19 cellular contexts compared by ENCODE assay signal in the genomic region with DNA sequence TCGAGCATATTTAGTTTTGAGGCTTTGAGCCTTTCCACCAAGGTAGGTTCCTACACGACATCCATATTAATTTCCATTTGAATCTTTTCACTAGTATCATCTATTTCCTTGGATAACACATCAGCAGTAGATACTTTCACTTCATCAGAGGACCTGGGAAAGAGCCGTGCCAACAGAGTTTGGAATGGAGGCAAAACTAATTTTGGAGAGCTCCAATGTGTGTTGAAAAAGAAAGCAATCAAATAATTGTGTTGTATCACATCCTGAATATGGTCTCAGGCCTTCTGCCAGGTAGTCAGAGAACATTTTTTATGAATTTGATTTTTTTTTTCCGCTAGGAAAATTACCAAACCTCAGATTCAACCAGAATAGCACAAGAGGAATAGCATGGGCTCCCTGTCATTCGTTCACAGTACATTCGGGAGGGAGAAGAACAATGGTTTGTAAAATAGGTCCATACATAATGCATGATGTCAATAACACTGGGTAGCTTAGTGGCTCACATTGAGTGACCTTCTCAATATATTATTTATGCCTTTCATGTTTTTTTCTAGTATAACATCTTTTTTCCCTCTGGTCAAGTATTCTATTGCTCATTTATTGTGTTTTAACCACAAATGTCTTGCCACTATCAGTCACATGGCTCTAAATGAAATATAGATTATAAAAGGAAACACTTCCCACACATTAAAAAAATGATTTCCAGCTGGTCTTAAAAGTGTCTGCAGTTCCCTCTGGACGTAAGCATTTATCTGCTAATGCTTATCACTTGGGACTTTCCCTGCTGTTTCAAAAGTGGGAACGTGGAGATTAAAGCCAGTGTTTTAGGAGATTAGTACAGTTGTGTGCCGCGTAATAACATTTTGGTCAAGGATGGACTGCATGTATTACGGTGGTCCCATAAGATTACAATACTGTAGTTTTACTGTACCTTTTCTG.
"Had no signal": no experiment of that assay in that cellular context is flagged by ENCODE, and none has a peak within 500 bp of the region (broad histone marks: within the 10 kb centered on the region; RNA-seq: fewer than 3 reads in every experiment).

No MANE protein-coding gene starts in this region.

- ATAC-seq: activated T-cell treated with anti-CD3 and anti-CD28 coated beads, Interleukin-2, amount 50 U/mL, for 72 hours; naive thymus-derived CD8-positive, alpha-beta T cell had no signal

- H3K27me3 ChIP-seq: esophagus squamous epithelium, suprapubic skin, vagina had no signal

- H3K4me3 ChIP-seq: esophagus squamous epithelium, left ventricle myocardium inferior, suprapubic skin, vagina had no signal

- H3K36me3 ChIP-seq: esophagus squamous epithelium, left ventricle myocardium inferior, neutrophil, suprapubic skin, vagina had no signal

- H3K9me3 ChIP-seq: esophagus squamous epithelium, left ventricle myocardium inferior, neutrophil, suprapubic skin, vagina had no signal

- H3K27ac ChIP-seq: esophagus squamous epithelium, left ventricle myocardium inferior, neutrophil, parathyroid adenoma, suprapubic skin, vagina, VCaP had no signal

- H3K4me1 ChIP-seq: parathyroid adenoma, vagina had no signal

- DNase-seq: activated CD4-positive, alpha-beta T cell treated with anti-CD3 and anti-CD28 coated beads for 1 hour; activated CD4-positive, alpha-beta T cell treated with anti-CD3 and anti-CD28 coated beads, Interleukin-2, amount 50 U/mL, for 4 hours; activated effector memory CD4-positive, alpha-beta T cell treated with anti-CD3 and anti-CD28 coated beads, Interleukin-2, amount 50 U/mL, for 16 hours; activated naive CD4-positive, alpha-beta T cell treated with anti-CD3 and anti-CD28 coated beads, Interleukin-2, amount 50 U/mL, for 16 hours; activated T-cell treated with anti-CD3 and anti-CD28 coated beads, Interleukin-2, amount 50 U/mL, for 72 hours; effector CD8-positive, alpha-beta T cell; esophagus squamous epithelium; head of caudate nucleus; kidney; left ventricle myocardium inferior; naive thymus-derived CD8-positive, alpha-beta T cell; stimulated activated CD4-positive, alpha-beta T cell treated with anti-CD3 and anti-CD28 coated beads, Interleukin-2, amount 100 ng/mL, for 48 hours; T-helper 2 cell; trophoblast cell had no signal
